4 cellular contexts compared by ENCODE assay signal in the genomic region with DNA sequence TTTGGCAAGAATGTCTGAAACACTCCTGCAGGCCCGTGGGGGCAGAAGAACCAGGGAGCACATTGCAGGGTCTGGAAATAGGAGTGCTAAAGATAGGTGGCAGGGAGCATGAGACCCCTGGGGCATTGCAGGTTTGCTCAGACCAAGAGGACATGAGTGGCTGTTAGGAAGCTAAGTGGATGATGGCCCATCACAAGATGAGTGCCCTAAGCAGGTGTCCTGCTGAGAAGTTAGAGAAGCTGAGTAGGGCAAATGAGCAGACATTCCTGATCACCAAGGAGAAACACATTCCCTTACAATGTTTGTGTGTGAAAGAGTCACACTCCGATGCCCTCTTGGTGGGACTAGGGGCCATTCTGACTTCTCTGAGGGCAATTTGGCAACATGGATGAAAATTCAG.
TF ChIP-seq lines count a peak whose summit lies in the region.

No MANE protein-coding gene starts in this region.

TF ChIP-seq in GM23338, 12 proteins besides CTCF, POLR2A, EP300 and RAD21:
- no peak for TF ChIP-seq CREB1 (CRISPR knock-in tag; IDR thresholded peaks at IDR 0.05; ENCODE audit: low read depth)
- peak; percentile 33; the same call in 1 of the 2 replicates for TF ChIP-seq POLR2AphosphoS5 (IDR thresholded peaks at IDR 0.05; ENCODE audit: low read depth)

TF ChIP-seq in H1, 55 proteins besides CTCF, POLR2A, EP300 and RAD21:
- TF ChIP-seq POLR2AphosphoS5 (IDR thresholded peaks at IDR 0.05; ENCODE audit: low read depth, low read length) = peak; percentile 87
- TF ChIP-seq NANOG (IDR thresholded peaks at IDR 0.05; ENCODE audit: insufficient read depth, low read depth, low read length, poor library complexity, severe bottlenecking) = peak; percentile 74
- no peak for TF ChIP-seq CTBP2 (IDR thresholded peaks at IDR 0.05; ENCODE audit: borderline replicate concordance, insufficient read depth, insufficient read length, low read length)
- TF ChIP-seq TEAD4 (IDR thresholded peaks at IDR 0.05; ENCODE audit: low read depth, low read length) = 0 out of 2 replicates have a peak, but pooled peaks have one; percentile 8
TF ChIP-seq in H1: peak in this region for 3.

TF ChIP-seq in neural cell, 6 proteins besides CTCF, POLR2A, EP300 and RAD21:
- TF ChIP-seq EZH2 (IDR thresholded peaks at IDR 0.05; ENCODE audit: borderline replicate concordance, insufficient read depth, low read length, poor library complexity, severe bottlenecking) (no peak), POLR2AphosphoS5 (IDR thresholded peaks at IDR 0.05) (peak; percentile 12), MXI1 (conservative IDR thresholded peaks at IDR 0.05; ENCODE audit: poor library complexity, severe bottlenecking) (no peak)

TF ChIP-seq in WTC11, 78 proteins besides CTCF, POLR2A, EP300 and RAD21:
- TF ChIP-seq, protein P1, sequence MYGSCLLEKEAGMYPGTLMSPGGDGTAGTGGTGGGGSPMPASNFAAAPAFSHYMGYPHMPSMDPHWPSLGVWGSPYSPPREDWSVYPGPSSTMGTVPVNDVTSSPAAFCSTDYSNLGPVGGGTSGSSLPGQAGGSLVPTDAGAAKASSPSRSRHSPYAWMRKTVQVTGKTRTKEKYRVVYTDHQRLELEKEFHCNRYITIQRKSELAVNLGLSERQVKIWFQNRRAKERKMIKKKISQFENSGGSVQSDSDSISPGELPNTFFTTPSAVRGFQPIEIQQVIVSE (CRISPR knock-in tag; IDR thresholded peaks at IDR 0.05; ENCODE audit: borderline replicate concordance) = no peak
- TF ChIP-seq, protein P2, sequence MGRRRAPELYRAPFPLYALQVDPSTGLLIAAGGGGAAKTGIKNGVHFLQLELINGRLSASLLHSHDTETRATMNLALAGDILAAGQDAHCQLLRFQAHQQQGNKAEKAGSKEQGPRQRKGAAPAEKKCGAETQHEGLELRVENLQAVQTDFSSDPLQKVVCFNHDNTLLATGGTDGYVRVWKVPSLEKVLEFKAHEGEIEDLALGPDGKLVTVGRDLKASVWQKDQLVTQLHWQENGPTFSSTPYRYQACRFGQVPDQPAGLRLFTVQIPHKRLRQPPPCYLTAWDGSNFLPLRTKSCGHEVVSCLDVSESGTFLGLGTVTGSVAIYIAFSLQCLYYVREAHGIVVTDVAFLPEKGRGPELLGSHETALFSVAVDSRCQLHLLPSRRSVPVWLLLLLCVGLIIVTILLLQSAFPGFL (CRISPR knock-in tag; IDR thresholded peaks at IDR 0.05; ENCODE audit: borderline replicate concordance) = no peak
